14 cellular contexts compared by ENCODE assay signal in the genomic region with DNA sequence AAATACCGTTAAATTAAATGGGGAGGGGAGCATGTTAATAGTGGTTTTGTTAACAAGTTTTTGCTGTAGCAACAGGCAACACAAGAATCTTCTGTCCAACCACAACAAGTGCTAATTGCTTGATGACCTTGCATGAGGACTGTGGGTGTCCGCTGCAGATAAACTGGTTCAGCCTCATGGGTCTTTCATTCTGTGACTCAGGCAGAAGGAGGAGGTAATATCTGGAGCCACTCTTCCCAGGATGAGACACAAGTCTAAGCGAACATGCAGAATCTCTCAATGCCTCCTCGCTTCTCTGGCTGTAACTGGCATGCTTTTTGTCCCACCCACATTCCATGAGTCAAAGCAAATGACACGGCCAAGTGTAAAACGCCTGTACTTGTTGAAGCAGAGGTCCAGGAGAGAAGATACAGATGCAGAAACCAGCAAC. TPM values are rescaled to one million over a fixed set of nuclear protein-coding genes. Genes with fewer than 3 reads are reported as not detected.
"Had no signal": no experiment of that assay in that cellular context is flagged by ENCODE, and none has a peak within 500 bp of the region (broad histone marks: within the 10 kb centered on the region; RNA-seq: fewer than 3 reads in every experiment).

No MANE protein-coding gene starts in this region.

- H3K27ac ChIP-seq: cardiac muscle cell, esophagus muscularis mucosa, upper lobe of left lung had no signal

- H3K27ac Mint-ChIP-seq: activated T-helper 17 cell treated with anti-CD3 and anti-CD28 coated beads, Interleukin-2, amount 50 U/mL, for 72 hours; natural killer cell treated with Interleukin-12 subunit alpha and Interleukin-12 subunit beta and Interleukin-15 and Interleukin-18, amount 100 ng/mL, for 72 hours; stimulated activated naive CD8-positive, alpha-beta T cell treated with anti-CD3 and anti-CD28 coated beads, Interleukin-15, amount 100 ng/mL, for 72 hours had no signal

- H3K36me3 ChIP-seq: cardiac muscle cell, esophagus muscularis mucosa, upper lobe of left lung had no signal

- H3K27me3 Mint-ChIP-seq: activated T-helper 17 cell treated with anti-CD3 and anti-CD28 coated beads, Interleukin-2, amount 50 U/mL, for 72 hours; natural killer cell treated with Interleukin-12 subunit alpha and Interleukin-12 subunit beta and Interleukin-15 and Interleukin-18, amount 100 ng/mL, for 72 hours had no signal

- ATAC-seq: activated T-helper 17 cell treated with anti-CD3 and anti-CD28 coated beads, Interleukin-2, amount 50 U/mL, for 72 hours; natural killer cell treated with Interleukin-12 subunit alpha and Interleukin-12 subunit beta and Interleukin-15 and Interleukin-18, amount 100 ng/mL, for 72 hours; stimulated activated naive CD8-positive, alpha-beta T cell treated with anti-CD3 and anti-CD28 coated beads, Interleukin-15, amount 100 ng/mL, for 72 hours had no signal

- H3K9me3 Mint-ChIP-seq: activated T-helper 17 cell treated with anti-CD3 and anti-CD28 coated beads, Interleukin-2, amount 50 U/mL, for 72 hours; stimulated activated naive CD8-positive, alpha-beta T cell treated with anti-CD3 and anti-CD28 coated beads, Interleukin-15, amount 100 ng/mL, for 72 hours had no signal

- H3K9me3 ChIP-seq: esophagus muscularis mucosa, upper lobe of left lung had no signal

- H3K36me3 Mint-ChIP-seq: natural killer cell treated with Interleukin-12 subunit alpha and Interleukin-12 subunit beta and Interleukin-15 and Interleukin-18, amount 100 ng/mL, for 72 hours had no signal

- H3K4me3 Mint-ChIP-seq: activated T-helper 17 cell treated with anti-CD3 and anti-CD28 coated beads, Interleukin-2, amount 50 U/mL, for 72 hours; natural killer cell treated with Interleukin-12 subunit alpha and Interleukin-12 subunit beta and Interleukin-15 and Interleukin-18, amount 100 ng/mL, for 72 hours; stimulated activated naive CD8-positive, alpha-beta T cell treated with anti-CD3 and anti-CD28 coated beads, Interleukin-15, amount 100 ng/mL, for 72 hours had no signal

- H3K4me1 ChIP-seq: esophagus muscularis mucosa, upper lobe of left lung had no signal

- H3K27me3 ChIP-seq: cardiac muscle cell, esophagus muscularis mucosa, upper lobe of left lung had no signal

- H3K4me1 Mint-ChIP-seq: activated T-helper 17 cell treated with anti-CD3 and anti-CD28 coated beads, Interleukin-2, amount 50 U/mL, for 72 hours; stimulated activated naive CD8-positive, alpha-beta T cell treated with anti-CD3 and anti-CD28 coated beads, Interleukin-15, amount 100 ng/mL, for 72 hours had no signal

- H3K4me3 ChIP-seq: cardiac muscle cell, esophagus muscularis mucosa, upper lobe of left lung had no signal

- DNase-seq: activated CD4-positive, CD25-positive, alpha-beta regulatory T cell treated with anti-CD3 and anti-CD28 coated beads, Interleukin-2, amount 50 U/mL, for 72 hours; activated naive CD4-positive, alpha-beta T cell treated with Interleukin-2 at 50 U/mL for 16 hours; aorta; hippocampal formation; kidney glomerular epithelial cell; stimulated activated CD4-positive, alpha-beta T cell treated with anti-CD3 and anti-CD28 coated beads, Interleukin-1b, Interleukin-23, amount 100 ng/mL, for 48 hours; stimulated activated naive CD8-positive, alpha-beta T cell treated with anti-CD3 and anti-CD28 coated beads, Interleukin-15, amount 100 ng/mL, for 72 hours; T-helper 2 cell; upper lobe of left lung had no signal

- FAIRE-seq: endometrium had no signal

RNA-seq across cellular contexts. Expression of a gene that starts 56.6 kb away (rescaled TPM):
- total RNA-seq: activated T-helper 17 cell treated with anti-CD3 and anti-CD28 coated beads, Interleukin-2, amount 50 U/mL, for 72 hours; natural killer cell treated with Interleukin-12 subunit alpha and Interleukin-12 subunit beta and Interleukin-15 and Interleukin-18, amount 100 ng/mL, for 72 hours had no signal
